In genomic region chr4:24071612-24072372, GRCh38 we compare ENCODE assay signal across 17 cellular contexts.
DNase-seq lines count a peak whose midpoint lies in the region; ATAC-seq and TF ChIP-seq lines count a peak whose summit lies in the region.
"Had no signal": no experiment of that assay in that cellular context is flagged by ENCODE, and none has a peak within 500 bp of the region (broad histone marks: within the 10 kb centered on the region; RNA-seq: fewer than 3 reads in every experiment).

No MANE protein-coding gene starts in this region.

- DNase-seq in IMR-90 (no peak), WTC11 (ENCODE audit: low spot score) (no peak), left lobe of liver (ENCODE audit: low spot score) (no peak), HT-29 (ENCODE audit: low spot score) (no peak), GM10266 (ENCODE audit: extremely low spot score) (no peak)
- DNase-seq: AML-193; Caco-2; CD4-positive, alpha-beta T cell; GDM1; GOT3; H7; HFFc6 had no signal

- no peak overlapping the region for H2AFZ ChIP-seq in IMR-90 (replicated peaks; ENCODE audit: low read length, poor library complexity)

- H4K8ac ChIP-seq in IMR-90 (ENCODE audit: low read depth in 2 of 2, low read length in 2 of 2) = no peak overlapping the region

- H3K27me3 ChIP-seq in IMR-90 (ENCODE audit: control insufficient read depth, insufficient read depth, low read length) = no peaks in the 10 kb centered on the region

- dilution Hi-C loops in IMR-90 (cut with HindIII; ENCODE audit: low sequenced_read_pairs, unreplicated experiment) = no loop called here

- ATAC-seq in IMR-90 (ENCODE audit: low read depth) (no peak), WTC11 (no peak), left lobe of liver (peak; percentile 76), GM21723 (IDR thresholded peaks at IDR 0.05; ENCODE audit: unreplicated experiment) (no peak), HG03442 (IDR thresholded peaks at IDR 0.05; ENCODE audit: unreplicated experiment) (no peak)
- ATAC-seq: A549, HCT116 had no signal

- H3K4me2 ChIP-seq in IMR-90 (ENCODE audit: low read depth, low read length) = no peak overlapping the region
- H3K4me2 ChIP-seq: A549 had no signal

- no peak overlapping the region for H3K14ac ChIP-seq in IMR-90 (replicated peaks; ENCODE audit: low read depth, low read length)

- H3K23ac ChIP-seq in IMR-90 (ENCODE audit: low read depth, low read length) = no peak overlapping the region

- H3K9me1 ChIP-seq in IMR-90 (ENCODE audit: insufficient read depth, low read length) = peaks cover 17% of the 10 kb centered on the region

- H3K9ac ChIP-seq in IMR-90 (ENCODE audit: low read depth, low read length) = no peak overlapping the region

- peak overlapping the region; percentile 66; the same call in 1 of the 2 replicates for H2AK5ac ChIP-seq in IMR-90 (ENCODE audit: low read depth, low read length)

- POLR2A ChIA-PET in IMR-90 (lab: Charles Lee; ENCODE audit: unreplicated experiment) (interaction anchor here (0.6 kb wide), 1 partner anchor 1188 kb away, joined by 5 read pairs; no protein-coding TSS in a partner anchor), WTC11 (lab: Charles Lee) (no interaction called here)

- H3K79me1 ChIP-seq in IMR-90 (ENCODE audit: low read depth in 1 of 2, low read length in 2 of 2) = no peaks in the 10 kb centered on the region; a peak in 1 of 4 replicates

- H3K9me3 Mint-ChIP-seq in WTC11 = peaks cover 8% of the 10 kb centered on the region; the same call in 1 of the 2 replicates
- H3K9me3 Mint-ChIP-seq: HFFc6 had no signal

- peak overlapping the region; percentile 46; the same call in 1 of the 2 replicates for H4K5ac ChIP-seq in IMR-90 (ENCODE audit: low read depth, low read length)

- no peak overlapping the region for H4K91ac ChIP-seq in IMR-90 (ENCODE audit: insufficient read depth, low read depth, low read length)

- H4K20me1 ChIP-seq in IMR-90 (ENCODE audit: insufficient read depth, low read length) = no peaks in the 10 kb centered on the region

- in situ Hi-C loops in IMR-90 (cut with MboI; ENCODE audit: low sequenced_read_pairs) = no loop called here

- H3K9me3 ChIP-seq in IMR-90 (ENCODE audit: control insufficient read depth, insufficient read depth, low read length) = no peaks in the 10 kb centered on the region
- H3K9me3 ChIP-seq: A549, Caco-2 had no signal

- H3K27ac ChIP-seq in IMR-90 (ENCODE audit: insufficient read depth, low read length) = no peak overlapping the region
- H3K27ac ChIP-seq: A549, C4-2B had no signal

- peaks cover 14% of the 10 kb centered on the region for H3K4me1 ChIP-seq in IMR-90 (ENCODE audit: control insufficient read depth, insufficient read depth, low read length)
- H3K4me1 ChIP-seq: Caco-2 had no signal

- H3K36me3 Mint-ChIP-seq in WTC11 = no peaks in the 10 kb centered on the region

- no peak for TF ChIP-seq RAD21 in IMR-90 (IDR thresholded peaks at IDR 0.05; ENCODE audit: low read length)

- H2AK9ac ChIP-seq in IMR-90 (replicated peaks; ENCODE audit: low read depth, low read length, poor library complexity) = no peak overlapping the region

- H3K36me3 ChIP-seq in IMR-90 (ENCODE audit: control insufficient read depth, insufficient read depth, low read length) = no peaks in the 10 kb centered on the region

- peak overlapping the region; percentile 78 for H2BK20ac ChIP-seq in IMR-90 (ENCODE audit: low read depth, low read length)

- H3K4me3 ChIP-seq in IMR-90 (ENCODE audit: insufficient read depth, low read depth, low read length) = no peak overlapping the region
- H3K4me3 ChIP-seq: A549 had no signal

- no peak overlapping the region for H3K4me3 Mint-ChIP-seq in WTC11
- H3K4me3 Mint-ChIP-seq: CD4-positive, alpha-beta T cell; HFFc6 had no signal

- no peak for TF ChIP-seq POLR2A in IMR-90 (IDR thresholded peaks at IDR 0.05; ENCODE audit: low read depth, low read length)

- H3K4ac ChIP-seq in IMR-90 (ENCODE audit: low read depth, low read length) = peak overlapping the region; percentile 61

- peaks cover 14% of the 10 kb centered on the region for H3K4me1 Mint-ChIP-seq in WTC11

- no TSS peak for BruUV-seq in IMR-90 (replicated peaks; lab: Mats Ljungman, UMichigan)

- peak overlapping the region; percentile 25; the same call in 1 of the 2 replicates for H3K18ac ChIP-seq in IMR-90 (ENCODE audit: low read depth, low read length)

- H2BK120ac ChIP-seq in IMR-90 (ENCODE audit: low read depth, low read length) = peak overlapping the region; percentile 85; the same call in 1 of the 2 replicates

- no peak for TF ChIP-seq CTCF in IMR-90 (conservative IDR thresholded peaks at IDR 0.05; ENCODE audit: low read depth, low read length)
- no peak for TF ChIP-seq CTCF in WTC11 (IDR thresholded peaks at IDR 0.05)
- no peak for TF ChIP-seq CTCF in GM10266 (IDR thresholded peaks at IDR 0.05; ENCODE audit: control insufficient read depth, insufficient read depth, low read depth, missing control alignments)

- H2BK5ac ChIP-seq in IMR-90 (ENCODE audit: low read depth, low read length, poor library complexity, severe bottlenecking) = no peak overlapping the region

- no peak overlapping the region for H3K27ac Mint-ChIP-seq in WTC11
- H3K27ac Mint-ChIP-seq: CD4-positive, alpha-beta T cell had no signal

- intact Hi-C loops in IMR-90 (cut with micrococcal nuclease) = no loop called here

- 100% methylated on average over 1 of the region's 2 CpGs; no CpG with 5 or more reads in 1 of the 2 experiments for WGBS in IMR-90 (ENCODE audit: extremely low coverage in 2 of 2, insufficient read length in 1 of 2), 2 experiments

- no peaks in the 10 kb centered on the region for H3K27me3 Mint-ChIP-seq in WTC11 (ENCODE audit: low read depth)
- H3K27me3 Mint-ChIP-seq: CD4-positive, alpha-beta T cell had no signal

- peak overlapping the region; percentile 78; the same call in 1 of the 3 replicates for H2BK15ac ChIP-seq in IMR-90 (ENCODE audit: low read depth, low read length)

- no peak overlapping the region for H3K56ac ChIP-seq in IMR-90 (ENCODE audit: extremely low read depth, insufficient read depth, low read length)

- CTCF ChIA-PET in IMR-90 (lab: Yijun Ruan, JAX) = no interaction called here
- CTCF ChIA-PET in WTC11 (lab: Charles Lee) = interaction anchor here (1.4 kb wide), 1 partner anchor 139 kb away, joined by 4 read pairs; no protein-coding TSS in a partner anchor

TF ChIP-seq in IMR-90, 13 proteins besides CTCF, POLR2A, EP300 and RAD21 (continues in another document):
- TF ChIP-seq CEBPB (IDR thresholded peaks at IDR 0.05; ENCODE audit: low read depth, low read length) = no peak
- TF ChIP-seq FOS (IDR thresholded peaks at IDR 0.05; ENCODE audit: low read depth, low read length) = no peak
- TF ChIP-seq MAZ (IDR thresholded peaks at IDR 0.05; ENCODE audit: borderline replicate concordance, low read depth, low read length) = no peak
- no peak for TF ChIP-seq SMC3 (IDR thresholded peaks at IDR 0.05; ENCODE audit: low read depth, low read length)
- no peak for TF ChIP-seq CHD1 (IDR thresholded peaks at IDR 0.05; ENCODE audit: low read depth, low read length)
- TF ChIP-seq BHLHE40 (IDR thresholded peaks at IDR 0.05; ENCODE audit: low read depth, low read length) = no peak
- TF ChIP-seq RCOR1 (IDR thresholded peaks at IDR 0.05; ENCODE audit: insufficient replicate concordance, low read length) = no peak
- no peak for TF ChIP-seq ELK1 (IDR thresholded peaks at IDR 0.05; ENCODE audit: borderline replicate concordance, low read depth, low read length)
- no peak for TF ChIP-seq RFX5 (IDR thresholded peaks at IDR 0.05; ENCODE audit: low read depth, low read length)
- TF ChIP-seq MAFK (IDR thresholded peaks at IDR 0.05; ENCODE audit: low read depth, low read length) = no peak
- no peak for TF ChIP-seq NFE2L2 (IDR thresholded peaks at IDR 0.05; ENCODE audit: low read depth, low read length)

TF ChIP-seq in WTC11, 78 proteins besides CTCF, POLR2A, EP300 and RAD21:
- TF ChIP-seq HMGA2 (CRISPR knock-in tag; IDR thresholded peaks at IDR 0.05) (peak; percentile 91; the same call in 1 of the 2 replicates), OVOL2 (CRISPR knock-in tag; IDR thresholded peaks at IDR 0.05; ENCODE audit: borderline replicate concordance) (no peak)
TF ChIP-seq in WTC11: peak in this region for 1.
